In the genomic region with DNA sequence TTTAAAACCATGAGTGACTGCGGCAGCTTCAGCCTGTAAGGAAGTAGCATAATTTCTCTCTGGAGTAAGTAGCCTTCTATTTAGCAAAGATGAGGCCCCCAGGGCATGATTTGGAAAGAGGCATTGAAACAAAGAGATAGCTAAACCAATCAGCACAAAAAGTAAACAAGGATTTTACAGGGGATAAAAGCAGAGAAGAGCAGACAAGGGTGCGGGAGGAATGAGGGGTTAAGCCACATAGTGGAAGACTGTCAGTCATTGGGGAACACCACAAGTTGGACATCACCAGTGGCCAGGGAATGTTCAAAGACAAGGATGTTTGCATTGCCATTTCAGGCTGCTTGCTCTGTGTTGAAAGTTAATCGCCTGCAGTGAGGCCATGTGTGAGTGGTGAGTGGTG, we compare ENCODE assay signal across 26 cellular contexts. TPM values are rescaled to one million over a fixed set of nuclear protein-coding genes. Genes with fewer than 3 reads are reported as not detected.
DNase-seq lines count a peak whose midpoint lies in the region; ATAC-seq and TF ChIP-seq lines count a peak whose summit lies in the region.
"Had no signal": no experiment of that assay in that cellular context is flagged by ENCODE, and none has a peak within 500 bp of the region (broad histone marks: within the 10 kb centered on the region; RNA-seq: fewer than 3 reads in every experiment).

No MANE protein-coding gene starts in this region.

- H3K27me3 Mint-ChIP-seq in Caco-2 (ENCODE audit: insufficient read depth, unreplicated experiment) (peaks cover 8% of the 10 kb centered on the region), H9 (ENCODE audit: low read depth) (no peaks in the 10 kb centered on the region)
- H3K27me3 Mint-ChIP-seq: stimulated activated naive CD8-positive, alpha-beta T cell treated with anti-CD3 and anti-CD28 coated beads, Interleukin-15, Interleukin-2, amounts not matched to agents 100 ng/mL and 50 ng/mL, for 24 hours had no signal

- H2BK15ac ChIP-seq in H9 (ENCODE audit: low read depth, low read length) = no peak overlapping the region

- no peaks in the 10 kb centered on the region for H3K27me3 ChIP-seq in Caco-2 (replicated peaks; ENCODE audit: control insufficient read depth, insufficient read depth, low read length)
- H3K27me3 ChIP-seq in H9 (ENCODE audit: insufficient read depth, low read length) = no peaks in the 10 kb centered on the region
- no peaks in the 10 kb centered on the region for H3K27me3 ChIP-seq in SJCRH30
- H3K27me3 ChIP-seq: ovary, tibial artery had no signal

- H3K9ac ChIP-seq in H9 (ENCODE audit: extremely low read depth, insufficient read length, low read length) = no peak overlapping the region

- H3K4me2 ChIP-seq in H9 (ENCODE audit: insufficient read depth, insufficient read length, low read length) = no peak overlapping the region

- H4K91ac ChIP-seq in H9 (ENCODE audit: insufficient read length, low read depth, low read length) = no peak overlapping the region

- H3K4me3 ChIP-seq in Caco-2 (ENCODE audit: low read depth, low read length) = no peak overlapping the region
- H3K4me3 ChIP-seq in SJCRH30 = no peak overlapping the region
- H3K4me3 ChIP-seq: coronary artery, left ventricle myocardium inferior, ovary, tibial artery had no signal

- peak; percentile 57 to 58 for DNase-seq in Caco-2
- DNase-seq in H9 = no peak
- DNase-seq in SJCRH30 = peak; percentile 87 to 92
- DNase-seq in islet precursor cell = peak; percentile 72
- DNase-seq in effector CD4-positive, alpha-beta T cell = no peak
- DNase-seq: activated CD4-positive, alpha-beta T cell treated with anti-CD3 and anti-CD28 coated beads, Interleukin-2, amount 10 ng/mL, durations not matched to agents 7 days and 5 days; activated naive CD4-positive, alpha-beta T cell treated with Interleukin-2 at 50 U/mL for 16 hours; activated T-cell treated with anti-CD3 and anti-CD28 coated beads, Interleukin-2, amount 50 U/mL, for 72 hours; amniotic stem cell; KBM-7; left ventricle myocardium inferior; naive thymus-derived CD4-positive, alpha-beta T cell; NCI-H187; NCI-H345; ovary; right cardiac atrium; RPMI8226; tibial artery; WERI-Rb-1 had no signal

- ATAC-seq in GM18498 (IDR thresholded peaks at IDR 0.05; ENCODE audit: unreplicated experiment) (no peak), HG03045 (IDR thresholded peaks at IDR 0.05; ENCODE audit: unreplicated experiment) (no peak)
- ATAC-seq: activated T-cell treated with anti-CD3 and anti-CD28 coated beads, Interleukin-2, amount 50 U/mL, for 72 hours; naive thymus-derived CD4-positive, alpha-beta T cell; right cardiac atrium had no signal

- H3K4ac ChIP-seq in H9 (ENCODE audit: low read depth, low read length) = no peak overlapping the region

- intact Hi-C loops in Caco-2 (cut with micrococcal nuclease; ENCODE audit: unreplicated experiment) = loop anchor here (1.0 kb wide), 1 partner anchor 17 kb away; no protein-coding TSS in a partner anchor

- H3K18ac ChIP-seq in H9 (ENCODE audit: insufficient read length, low read depth, low read length) = no peak overlapping the region

- H2BK5ac ChIP-seq in H9 (ENCODE audit: insufficient read length, low read length) = no peak overlapping the region

- no peak overlapping the region for H3K56ac ChIP-seq in H9 (ENCODE audit: insufficient read length, low read depth, low read length)

- no CpG with 5 or more reads among the region's 3 CpGs for WGBS in H9 (ENCODE audit: extremely low coverage, insufficient read length, low lambda C conversion rate)

- H3K4me3 Mint-ChIP-seq in Caco-2 (ENCODE audit: unreplicated experiment) (no peak overlapping the region), H9 (no peak overlapping the region)
- H3K4me3 Mint-ChIP-seq: activated CD4-positive, alpha-beta T cell treated with anti-CD3 and anti-CD28 coated beads, Interleukin-2, amount 10 ng/mL, durations not matched to agents 7 days and 5 days; activated T-cell treated with anti-CD3 and anti-CD28 coated beads, Interleukin-2, amount 50 U/mL, for 72 hours; mesothelial cell of epicardium; naive thymus-derived CD4-positive, alpha-beta T cell; stimulated activated naive CD8-positive, alpha-beta T cell treated with anti-CD3 and anti-CD28 coated beads, Interleukin-15, Interleukin-2, amounts not matched to agents 100 ng/mL and 50 ng/mL, for 24 hours; T-helper 2 cell treated with Interferon-gamma antibody and Interleukin-4, amounts not matched to agents 5 μg/mL and 100 μg/mL, for 36 hours had no signal

- POLR2A ChIA-PET in Caco-2 (lab: Charles Lee) = no interaction called here

- no peak overlapping the region for H3K14ac ChIP-seq in H9 (ENCODE audit: insufficient read depth, low read length)

- no peak overlapping the region for H2BK20ac ChIP-seq in H9 (ENCODE audit: low read depth, low read length, poor library complexity, severe bottlenecking)

- no peak overlapping the region for H2BK120ac ChIP-seq in H9 (ENCODE audit: low read depth, low read length, poor library complexity, severe bottlenecking)

- no peaks in the 10 kb centered on the region for H3K9me3 ChIP-seq in Caco-2
- H3K9me3 ChIP-seq in H9 (ENCODE audit: control insufficient read depth, low read depth, low read length) = no peaks in the 10 kb centered on the region
- no peaks in the 10 kb centered on the region for H3K9me3 ChIP-seq in SJCRH30 (replicated peaks)
- H3K9me3 ChIP-seq: left ventricle myocardium inferior, ovary, tibial artery had no signal

- no peak overlapping the region for H2BK12ac ChIP-seq in H9 (ENCODE audit: insufficient read length, low read depth, low read length)

- CTCF ChIA-PET in Caco-2 (lab: Charles Lee) = no interaction called here

- no peaks in the 10 kb centered on the region for H3K79me1 ChIP-seq in H9 (ENCODE audit: insufficient read depth, low read depth, low read length, poor library complexity, severe bottlenecking)

- H3K36me3 Mint-ChIP-seq in Caco-2 (ENCODE audit: insufficient read depth, unreplicated experiment) (no peaks in the 10 kb centered on the region), H9 (ENCODE audit: insufficient read depth in 1 of 3, low read depth in 3 of 3) (no peaks in the 10 kb centered on the region)
- H3K36me3 Mint-ChIP-seq: mesothelial cell of epicardium; naive thymus-derived CD4-positive, alpha-beta T cell had no signal

- no peak overlapping the region for H4K5ac ChIP-seq in H9 (ENCODE audit: insufficient read length, low read depth, low read length)

- no peaks in the 10 kb centered on the region for H3K9me3 Mint-ChIP-seq in Caco-2 (ENCODE audit: unreplicated experiment)
- no peaks in the 10 kb centered on the region for H3K9me3 Mint-ChIP-seq in H9
- H3K9me3 Mint-ChIP-seq: activated T-cell treated with anti-CD3 and anti-CD28 coated beads, Interleukin-2, amount 50 U/mL, for 72 hours; mesothelial cell of epicardium; stimulated activated naive CD8-positive, alpha-beta T cell treated with anti-CD3 and anti-CD28 coated beads, Interleukin-15, Interleukin-2, amounts not matched to agents 100 ng/mL and 50 ng/mL, for 24 hours; T-helper 2 cell treated with Interferon-gamma antibody and Interleukin-4, amounts not matched to agents 5 μg/mL and 100 μg/mL, for 36 hours had no signal

- no TSS peak for BruUV-seq in Caco-2 (replicated peaks; lab: Mats Ljungman, UMichigan)

- no peaks in the 10 kb centered on the region for H3K79me2 ChIP-seq in H9 (ENCODE audit: insufficient read depth, low read length)

- no peak overlapping the region for H4K8ac ChIP-seq in H9 (replicated peaks; ENCODE audit: insufficient read length, low read depth, low read length)

- H3K36me3 ChIP-seq in Caco-2 (ENCODE audit: control insufficient read depth, insufficient read depth, low read length) (no peaks in the 10 kb centered on the region), SJCRH30 (no peaks in the 10 kb centered on the region)
- H3K36me3 ChIP-seq: left ventricle myocardium inferior, ovary, tibial artery, WERI-Rb-1 had no signal

- H2AK5ac ChIP-seq in H9 (ENCODE audit: insufficient read length, low read length) = no peak overlapping the region

- H3K27ac ChIP-seq in H9 (ENCODE audit: insufficient read length, low read depth, low read length) = no peak overlapping the region
- peak overlapping the region; percentile 33 for H3K27ac ChIP-seq in SJCRH30
- H3K27ac ChIP-seq: coronary artery, left ventricle myocardium inferior, ovary, tibial artery, WERI-Rb-1 had no signal

- TF ChIP-seq CTCF in Caco-2 (IDR thresholded peaks at IDR 0.05; ENCODE audit: insufficient read depth in 1 of 2, low read depth in 1 of 2, low read length in 1 of 2, severe bottlenecking in 1 of 2, unreplicated experiment in 1 of 2) = no peak
- no peak for TF ChIP-seq CTCF in H9 (conservative IDR thresholded peaks at IDR 0.05)

- H2AFZ ChIP-seq in H9 (ENCODE audit: low read length) = no peak overlapping the region

- no peaks in the 10 kb centered on the region for H3K23me2 ChIP-seq in H9 (ENCODE audit: insufficient read length, low read depth, low read length, poor library complexity, severe bottlenecking)

- peak overlapping the region; percentile 14 for H3K27ac Mint-ChIP-seq in Caco-2 (ENCODE audit: unreplicated experiment)
- peak overlapping the region in 2 of 3 experiments; percentile 14 to 71; a peak in 4 of 7 replicates for H3K27ac Mint-ChIP-seq in H9
- H3K27ac Mint-ChIP-seq: activated CD4-positive, alpha-beta T cell treated with anti-CD3 and anti-CD28 coated beads, Interleukin-2, amount 10 ng/mL, durations not matched to agents 7 days and 5 days; activated T-cell treated with anti-CD3 and anti-CD28 coated beads, Interleukin-2, amount 50 U/mL, for 72 hours; mesothelial cell of epicardium; stimulated activated naive CD8-positive, alpha-beta T cell treated with anti-CD3 and anti-CD28 coated beads, Interleukin-15, Interleukin-2, amounts not matched to agents 100 ng/mL and 50 ng/mL, for 24 hours; T-helper 2 cell treated with Interferon-gamma antibody and Interleukin-4, amounts not matched to agents 5 μg/mL and 100 μg/mL, for 36 hours had no signal

- no peaks in the 10 kb centered on the region for H4K20me1 ChIP-seq in H9 (ENCODE audit: control insufficient read depth, insufficient read depth, insufficient read length)

- H3K4me1 ChIP-seq in Caco-2 (0 out of 2 replicates have a peak, but pooled peaks cover 7% of the 10 kb centered on the region), H9 (ENCODE audit: insufficient read depth, low read length) (peaks cover 13% of the 10 kb centered on the region; the same call in 1 of the 2 replicates), SJCRH30 (peaks cover 49% of the 10 kb centered on the region)
- H3K4me1 ChIP-seq: left ventricle myocardium inferior, tibial artery had no signal

- no peak overlapping the region for H3T11ph ChIP-seq in H9 (ENCODE audit: low read length)

- no peak overlapping the region for H3K23ac ChIP-seq in H9 (ENCODE audit: insufficient read length, low read depth, low read length)

- peaks cover 10% of the 10 kb centered on the region for H3K4me1 Mint-ChIP-seq in Caco-2 (ENCODE audit: low read depth, unreplicated experiment)
- peaks cover 49 to 51% of the 10 kb centered on the region in 2 experiments for H3K4me1 Mint-ChIP-seq in H9
- H3K4me1 Mint-ChIP-seq: activated CD4-positive, alpha-beta T cell treated with anti-CD3 and anti-CD28 coated beads, Interleukin-2, amount 10 ng/mL, durations not matched to agents 7 days and 5 days had no signal

RNA-seq across cellular contexts. Expression of gene C5orf63, which starts 24.0 kb away (rescaled TPM):
- total RNA-seq in Caco-2 (2022) (7.6 and 10.5 TPM in 2 replicates), H9 (2021) (0.55 and 1.2 TPM in 2 replicates)
- total RNA-seq in SJCRH30 (2014; rRNA removed; shearing (Covaris generic)) = 6.8 and 8.4 TPM in 2 replicates
- total RNA-seq: G401 had no signal

Comparison
In these comparisons a context has a peak if more than half of its experiments do, and no peak if none do; other contexts are left out.
1. DNase-seq: peak in Caco-2 (2 of 2), SJCRH30 (2 of 2) and islet precursor cell (single experiment); none in H9 (single experiment) and effector CD4-positive, alpha-beta T cell (single experiment).